ENCODE assay signal across 8 cellular contexts in genomic region chr1:16645044-16645882, GRCh38. TPM values are rescaled to one million over a fixed set of nuclear protein-coding genes. Genes with fewer than 3 reads are reported as not detected.
A peak's percentile ranks its signal among the peaks of the same experiment; 100 is the strongest.
DNase-seq lines count a peak whose midpoint lies in the region; ATAC-seq and TF ChIP-seq lines count a peak whose summit lies in the region.
"Not testable (repeated sequence)": the region's sequence is repeated elsewhere in the genome, so short reads cannot be mapped to it uniquely, and the experiment has no call there.

No MANE protein-coding gene starts in this region.

- H3K9me3 ChIP-seq in CD8-positive, alpha-beta T cell (ENCODE audit: low read length); HUES48 (ENCODE audit: control insufficient read depth, insufficient read depth, low read length); heart left ventricle; naive thymus-derived CD4-positive, alpha-beta T cell (ENCODE audit: control insufficient read depth in 2 of 3, low read length in 3 of 3); stomach smooth muscle (ENCODE audit: control insufficient read depth in 2 of 2, low read length in 2 of 2): not testable (repeated sequence)

- not testable (repeated sequence) for H3K4me3 Mint-ChIP-seq in CD8-positive, alpha-beta T cell; naive thymus-derived CD4-positive, alpha-beta T cell

- not testable (repeated sequence) for ATAC-seq in CD8-positive, alpha-beta T cell; naive thymus-derived CD4-positive, alpha-beta T cell
- ATAC-seq in GM21723 (IDR thresholded peaks at IDR 0.05; ENCODE audit: unreplicated experiment): peak; percentile 10
- ATAC-seq in heart left ventricle: peak; percentile 10 to 21 (median 15)

- intact Hi-C loops in CD8-positive, alpha-beta T cell (cut with DNase I, micrococcal nuclease): loop anchor here in 1 of 2 experiments (2.0 kb wide), 1 partner anchor 32 kb away; the partner anchor contains the start of gene NBPF1
- intact Hi-C loops in heart left ventricle (cut with DNase I): loop anchor here in 2 of 10 donors (2.0 kb wide), 1 partner anchor 32 kb away; the partner anchor contains the start of gene NBPF1 (in 2 of the 2)
- intact Hi-C loops in naive thymus-derived CD4-positive, alpha-beta T cell (cut with micrococcal nuclease): not testable (repeated sequence)

- not testable (repeated sequence) for H3K9me3 Mint-ChIP-seq in CD8-positive, alpha-beta T cell; naive thymus-derived CD4-positive, alpha-beta T cell

- not testable (repeated sequence) for TF ChIP-seq CTCF in CD8-positive, alpha-beta T cell (IDR thresholded peaks at IDR 0.05); cardiac fibroblast (IDR thresholded peaks at IDR 0.05; ENCODE audit: low read depth, low read length); heart left ventricle (IDR thresholded peaks at IDR 0.05)

- peak overlapping the region; percentile 86 for H3K27ac ChIP-seq in CD8-positive, alpha-beta T cell (ENCODE audit: low read depth, low read length)
- H3K27ac ChIP-seq in HUES48 (ENCODE audit: low read depth, low read length): peak overlapping the region; percentile 3
- H3K27ac ChIP-seq in heart left ventricle: peak overlapping the region; percentile 33 to 92 (median 80)
- peak overlapping the region; percentile 80 for H3K27ac ChIP-seq in naive thymus-derived CD4-positive, alpha-beta T cell (ENCODE audit: low read depth, low read length)
- peak overlapping the region; percentile 92 for H3K27ac ChIP-seq in stomach smooth muscle (ENCODE audit: low read length)

- H3K4me1 ChIP-seq in CD8-positive, alpha-beta T cell (ENCODE audit: insufficient read depth, low read length): peaks cover 37% of the 10 kb centered on the region
- H3K4me1 ChIP-seq in HUES48 (ENCODE audit: control insufficient read depth, insufficient read depth, low read length): not testable (repeated sequence)
- peaks cover 6 to 40% (median 30%) of the 10 kb centered on the region in 12 donors for H3K4me1 ChIP-seq in heart left ventricle
- peaks cover 21 to 27% of the 10 kb centered on the region in 2 donors for H3K4me1 ChIP-seq in naive thymus-derived CD4-positive, alpha-beta T cell (ENCODE audit: control insufficient read depth in 2 of 2, insufficient read depth in 2 of 2, low read length in 2 of 2)
- peaks cover 34% of the 10 kb centered on the region for H3K4me1 ChIP-seq in stomach smooth muscle (ENCODE audit: control insufficient read depth, insufficient read depth, low read length)

- H3K27ac Mint-ChIP-seq in CD8-positive, alpha-beta T cell; naive thymus-derived CD4-positive, alpha-beta T cell: not testable (repeated sequence)

- H3K4me3 ChIP-seq in CD8-positive, alpha-beta T cell (ENCODE audit: low read depth, low read length): peak overlapping the region; percentile 90
- H3K4me3 ChIP-seq in HUES48 (ENCODE audit: low read depth, low read length) (peak overlapping the region; percentile 78), cardiac fibroblast (replicated peaks in 1 of 2; ENCODE audit: low read depth in 2 of 2, low read length in 2 of 2) (peak overlapping the region; percentile 68 to 70), heart left ventricle (peak overlapping the region; percentile 46 to 95 (median 72)), stomach smooth muscle (ENCODE audit: low read length in 2 of 2) (peak overlapping the region; percentile 94 to 100)
- peak overlapping the region; percentile 89 for H3K4me3 ChIP-seq in naive thymus-derived CD4-positive, alpha-beta T cell (ENCODE audit: low read length)

- 68 to 80% (median 75%) methylated on average over 12 of the region's 12 CpGs for WGBS in heart left ventricle, 4 donors

- H3K9ac ChIP-seq in HUES48 (ENCODE audit: low read depth, low read length) (0 out of 2 replicates have a peak overlapping the region, but pooled peaks have one; percentile 20), stomach smooth muscle (ENCODE audit: low read length in 2 of 2) (peak overlapping the region; percentile 95 to 100)

- H3K36me3 Mint-ChIP-seq in CD8-positive, alpha-beta T cell; naive thymus-derived CD4-positive, alpha-beta T cell: not testable (repeated sequence)

- TF ChIP-seq POLR2A in heart left ventricle (IDR thresholded peaks at IDR 0.05): not testable (repeated sequence)

- H3K27me3 Mint-ChIP-seq in CD8-positive, alpha-beta T cell (ENCODE audit: low read depth): not testable (repeated sequence)
- peaks cover 0 to 13% (median 0%) of the 10 kb centered on the region in 5 donors for H3K27me3 Mint-ChIP-seq in naive thymus-derived CD4-positive, alpha-beta T cell

- CTCF ChIA-PET in CD8-positive, alpha-beta T cell (lab: Charles Lee): interaction anchor here (1.1 to 1.5 kb wide), 2 partner anchors 21 to 54 kb away, joined by 3 read pairs; no protein-coding TSS in a partner anchor
- CTCF ChIA-PET in naive thymus-derived CD4-positive, alpha-beta T cell (lab: Charles Lee): not testable (repeated sequence)

- H3K27me3 ChIP-seq in CD8-positive, alpha-beta T cell (ENCODE audit: insufficient read depth, low read length); naive thymus-derived CD4-positive, alpha-beta T cell (ENCODE audit: control insufficient read depth in 2 of 2, insufficient read depth in 2 of 2, low read length in 2 of 2); stomach smooth muscle (ENCODE audit: control insufficient read depth in 1 of 2, insufficient read depth in 2 of 2, low read length in 2 of 2): not testable (repeated sequence)
- H3K27me3 ChIP-seq in HUES48 (ENCODE audit: control insufficient read depth, insufficient read depth, low read length) (peaks cover 33% of the 10 kb centered on the region), heart left ventricle (peaks cover 0 to 12% (median 2%) of the 10 kb centered on the region in 9 donors)

- H3K4me1 Mint-ChIP-seq in CD8-positive, alpha-beta T cell (ENCODE audit: low read depth); naive thymus-derived CD4-positive, alpha-beta T cell: not testable (repeated sequence)

- POLR2A ChIA-PET in CD8-positive, alpha-beta T cell (lab: Charles Lee): interaction anchor here (1.0 to 1.3 kb wide), 3 partner anchors 9 to 251 kb away, joined by 3 to 4 read pairs (median 3); partner anchors contain the start of gene RNU1-2
- POLR2A ChIA-PET in naive thymus-derived CD4-positive, alpha-beta T cell (lab: Charles Lee): interaction anchor here (1.3 to 1.9 kb wide), 5 partner anchors 10 to 260 kb away, joined by 5 to 13 read pairs (median 6); partner anchors contain the start of gene NBPF1

- peak in 4 of 7 experiments; percentile 16 to 70 (median 24) for DNase-seq in CD8-positive, alpha-beta T cell
- peak; percentile 22 for DNase-seq in activated CD4-positive, alpha-beta T cell treated with anti-CD3 and anti-CD28 coated beads for 1 hour
- not testable (repeated sequence) for DNase-seq in cardiac fibroblast (ENCODE audit: low read depth in 2 of 2)
- peak; percentile 12 to 69 (median 29) for DNase-seq in heart left ventricle
- DNase-seq in naive thymus-derived CD4-positive, alpha-beta T cell: peak in 3 of 9 donors; percentile 17 to 54 (median 17)

- H3K36me3 ChIP-seq in CD8-positive, alpha-beta T cell (ENCODE audit: insufficient read depth, low read length); HUES48 (ENCODE audit: control insufficient read depth, insufficient read depth, low read length); heart left ventricle; naive thymus-derived CD4-positive, alpha-beta T cell (ENCODE audit: control insufficient read depth in 2 of 3, insufficient read depth in 3 of 3, low read length in 3 of 3); stomach smooth muscle (ENCODE audit: control insufficient read depth in 2 of 2, insufficient read depth in 2 of 2, low read length in 2 of 2): not testable (repeated sequence)

RNA-seq across cellular contexts. Expression of gene RNU1-3, which starts 21.5 kb away (rescaled TPM):
- 1,000 to 10,000 TPM; 3,774 to 3,852 TPM for total RNA-seq in CD8-positive, alpha-beta T cell
- total RNA-seq in heart left ventricle: 1,000 to 10,000 TPM in 6 of 9 donors, 100 to 1,000 TPM in 1, not detected in 2; 364 to 3,776 (median 2,470) TPM
- polyA plus RNA-seq in heart left ventricle: not detected
- total RNA-seq in naive thymus-derived CD4-positive, alpha-beta T cell: 1,000 to 10,000 TPM; 2,341 to 4,458 (median 3,337) TPM
- not detected for polyA plus RNA-seq in naive thymus-derived CD4-positive, alpha-beta T cell

RNA-seq across cellular contexts. Expression of gene NBPF1, which starts 31.9 kb away (rescaled TPM):
- total RNA-seq in CD8-positive, alpha-beta T cell: 1 to 10 TPM; 5.4 to 7.0 TPM
- 10 to 100 TPM in 8 of 9 donors, 1 to 10 TPM in 1; 4.7 to 18.2 (median 14.3) TPM for total RNA-seq in heart left ventricle
- 1 to 10 TPM; 4.4 to 4.8 TPM for polyA plus RNA-seq in heart left ventricle
- 10 to 100 TPM in 4 of 5 experiments, 1 to 10 TPM in 1; 7.0 to 25.7 (median 20.7) TPM for total RNA-seq in naive thymus-derived CD4-positive, alpha-beta T cell
- polyA plus RNA-seq in naive thymus-derived CD4-positive, alpha-beta T cell: 10 to 100 TPM; 10.3 to 12.3 TPM

Comparison
In these comparisons a context has a peak if more than half of its experiments do, and no peak if none do; other contexts are left out.
1. H3K27ac ChIP-seq: peak in every context shown above with its lines; median percentile 92 in stomach smooth muscle; 86 in CD8-positive, alpha-beta T cell; 80 in heart left ventricle; 80 in naive thymus-derived CD4-positive, alpha-beta T cell; 3 in HUES48.